ENCODE assay signal across 8 cellular contexts in genomic region chr16:1420540-1421205, GRCh38. TPM values are rescaled to one million over a fixed set of nuclear protein-coding genes. Genes with fewer than 3 reads are reported as not detected.
A peak's percentile ranks its signal among the peaks of the same experiment; 100 is the strongest.
DNase-seq lines count a peak whose midpoint lies in the region; ATAC-seq and TF ChIP-seq lines count a peak whose summit lies in the region.

TSS of gene UQCC4 (minus strand) at chr16:1420747. CDS start at chr16:1420723, 24 bp downstream.

- H3K4me3 Mint-ChIP-seq in WTC11: peak within 1 kb of the TSS; percentile 95

- DNase-seq in AG04449 (ENCODE audit: low read depth, low spot score) (peak; percentile 86), NCI-H2227 treated with DMSO at 0.1 percent for 48 hours (lab: John Stamatoyannopoulos, UW) (peak; percentile 97), WTC11 (ENCODE audit: low spot score) (peak; percentile 99), cardiac fibroblast (ENCODE audit: low read depth in 2 of 2) (peak; percentile 99), iPS-NIHi7 (ENCODE audit: extremely low spot score) (peak; percentile 99), smooth muscle cell of the brain vasculature (ENCODE audit: low read depth, low spot score) (peak; percentile 96)

- peak within 1 kb of the TSS; percentile 98 for H3K4me3 ChIP-seq in AG04449 (ENCODE audit: low read depth, low read length)
- peak within 1 kb of the TSS; percentile 70 to 100 for H3K4me3 ChIP-seq in cardiac fibroblast (replicated peaks in 1 of 2; ENCODE audit: low read depth in 2 of 2, low read length in 2 of 2)

- ATAC-seq in GM18907 (IDR thresholded peaks at IDR 0.05; ENCODE audit: unreplicated experiment): peak; percentile 92
- peak; percentile 90 for ATAC-seq in HG03159 (IDR thresholded peaks at IDR 0.05; ENCODE audit: unreplicated experiment)
- ATAC-seq in WTC11: peak; percentile 94

- CTCF ChIA-PET in AG04449 (lab: Yijun Ruan, JAX) (interaction anchor here (1.0 to 1.8 kb wide), 3 partner anchors 13 to 303 kb away, joined by 3 to 4 read pairs (median 3); partner anchors contain the start of gene CCDC154), WTC11 (lab: Charles Lee) (interaction anchor here (1.0 to 2.2 kb wide), 12 partner anchors 9 to 362 kb away, joined by 3 to 9 read pairs (median 4); partner anchors contain the start of genes CCDC154, MAPK8IP3, NUBP2 and SPSB3)

- TF ChIP-seq CTCF in AG04449 (IDR thresholded peaks at IDR 0.05; ENCODE audit: insufficient read depth, low read length, missing control alignments) (no peak), WTC11 (IDR thresholded peaks at IDR 0.05) (no peak), cardiac fibroblast (IDR thresholded peaks at IDR 0.05; ENCODE audit: low read depth, low read length) (no peak)

- H3K9me3 Mint-ChIP-seq in WTC11: no peaks in the 10 kb centered on the region

- no peaks in the 10 kb centered on the region; the same call in 1 of the 2 replicates for H3K27me3 Mint-ChIP-seq in WTC11 (ENCODE audit: low read depth)

- POLR2A ChIA-PET in AG04449 (lab: Yijun Ruan, JAX) (interaction anchor here (0.6 to 1.7 kb wide), 9 partner anchors 9 to 1262 kb away, joined by 3 to 9 read pairs (median 4); partner anchors contain the start of genes KCTD5, NUBP2, SPSB3 and UBE2I), WTC11 (lab: Charles Lee) (interaction anchor here (0.6 to 1.1 kb wide), 9 partner anchors 8 to 544 kb away, joined by 3 to 6 read pairs (median 3); partner anchors contain the start of gene JPT2)

- no peaks in the 10 kb centered on the region for H3K36me3 Mint-ChIP-seq in WTC11

- H3K4me1 Mint-ChIP-seq in WTC11: peaks cover 5% of the 10 kb centered on the region; the same call in 1 of the 2 replicates

- H3K27ac Mint-ChIP-seq in WTC11: peak within 1 kb of the TSS; percentile 97

TF ChIP-seq in WTC11, 78 proteins besides CTCF, POLR2A, EP300 and RAD21 (continues in another document):
- TF ChIP-seq ATF3 (CRISPR knock-in tag; conservative IDR thresholded peaks at IDR 0.05) (no peak), MAX (CRISPR knock-in tag; IDR thresholded peaks at IDR 0.05) (peak; percentile 99), TEAD1 (CRISPR knock-in tag; IDR thresholded peaks at IDR 0.05) (peak; percentile 70), NFATC4 (CRISPR knock-in tag; IDR thresholded peaks at IDR 0.05) (no peak), ZNF121 (CRISPR knock-in tag; IDR thresholded peaks at IDR 0.05) (no peak), ZNF219 (CRISPR knock-in tag; IDR thresholded peaks at IDR 0.05; ENCODE audit: borderline replicate concordance) (0 out of 2 replicates have a peak, but pooled peaks have one; percentile 9), ETV6 (CRISPR knock-in tag; IDR thresholded peaks at IDR 0.05) (peak; percentile 87), MYBL2 (CRISPR knock-in tag; IDR thresholded peaks at IDR 0.05) (peak; percentile 80; the same call in 1 of the 2 replicates), CREM (CRISPR knock-in tag; IDR thresholded peaks at IDR 0.05) (peak; percentile 100), HMGA2 (CRISPR knock-in tag; IDR thresholded peaks at IDR 0.05) (no peak), CREB1 (CRISPR knock-in tag; IDR thresholded peaks at IDR 0.05) (peak; percentile 97), E2F4 (CRISPR knock-in tag; IDR thresholded peaks at IDR 0.05; ENCODE audit: borderline replicate concordance, low read depth) (no peak), ELF4 (CRISPR knock-in tag; IDR thresholded peaks at IDR 0.05; ENCODE audit: low read depth) (no peak), E2F5 (CRISPR knock-in tag; IDR thresholded peaks at IDR 0.05) (0 out of 2 replicates have a peak, but pooled peaks have one; percentile 58), GTF2I (CRISPR knock-in tag; conservative IDR thresholded peaks at IDR 0.05) (no peak), GRHL2 (CRISPR knock-in tag; IDR thresholded peaks at IDR 0.05; ENCODE audit: insufficient replicate concordance, severe bottlenecking) (no peak), USF1 (CRISPR knock-in tag; IDR thresholded peaks at IDR 0.05) (peak; percentile 64; the same call in 1 of the 2 replicates), MXD4 (CRISPR knock-in tag; IDR thresholded peaks at IDR 0.05; ENCODE audit: borderline replicate concordance) (no peak), ATF1 (CRISPR knock-in tag; IDR thresholded peaks at IDR 0.05) (peak; percentile 95; the same call in 1 of the 2 replicates), ZNF532 (CRISPR knock-in tag; IDR thresholded peaks at IDR 0.05; ENCODE audit: borderline replicate concordance) (no peak), USF2 (CRISPR knock-in tag; IDR thresholded peaks at IDR 0.05) (peak; percentile 68), SP1 (CRISPR knock-in tag; conservative IDR thresholded peaks at IDR 0.05) (peak; percentile 86), GABPB1 (CRISPR knock-in tag; IDR thresholded peaks at IDR 0.05) (peak; percentile 91), FOXK1 (CRISPR knock-in tag; IDR thresholded peaks at IDR 0.05) (peak; percentile 98), JUN (CRISPR knock-in tag; IDR thresholded peaks at IDR 0.05) (peak; percentile 82; the same call in 1 of the 2 replicates), EMX1 (CRISPR knock-in tag; IDR thresholded peaks at IDR 0.05) (no peak), NR1H2 (CRISPR knock-in tag; IDR thresholded peaks at IDR 0.05) (no peak)

RNA-seq across cellular contexts. Expression of gene UQCC4, which starts in this region (rescaled TPM):
- 16.2 to 17.0 TPM (median 16.9 TPM) in 3 replicates for total RNA-seq in WTC11 (2021)

Comparison
In these comparisons a context has a peak if more than half of its experiments do, and no peak if none do; other contexts are left out.
1. Peak in every context shown above with its lines: DNase-seq, ATAC-seq and H3K4me3 ChIP-seq.